17 cellular contexts compared by ENCODE assay signal in the genomic region with DNA sequence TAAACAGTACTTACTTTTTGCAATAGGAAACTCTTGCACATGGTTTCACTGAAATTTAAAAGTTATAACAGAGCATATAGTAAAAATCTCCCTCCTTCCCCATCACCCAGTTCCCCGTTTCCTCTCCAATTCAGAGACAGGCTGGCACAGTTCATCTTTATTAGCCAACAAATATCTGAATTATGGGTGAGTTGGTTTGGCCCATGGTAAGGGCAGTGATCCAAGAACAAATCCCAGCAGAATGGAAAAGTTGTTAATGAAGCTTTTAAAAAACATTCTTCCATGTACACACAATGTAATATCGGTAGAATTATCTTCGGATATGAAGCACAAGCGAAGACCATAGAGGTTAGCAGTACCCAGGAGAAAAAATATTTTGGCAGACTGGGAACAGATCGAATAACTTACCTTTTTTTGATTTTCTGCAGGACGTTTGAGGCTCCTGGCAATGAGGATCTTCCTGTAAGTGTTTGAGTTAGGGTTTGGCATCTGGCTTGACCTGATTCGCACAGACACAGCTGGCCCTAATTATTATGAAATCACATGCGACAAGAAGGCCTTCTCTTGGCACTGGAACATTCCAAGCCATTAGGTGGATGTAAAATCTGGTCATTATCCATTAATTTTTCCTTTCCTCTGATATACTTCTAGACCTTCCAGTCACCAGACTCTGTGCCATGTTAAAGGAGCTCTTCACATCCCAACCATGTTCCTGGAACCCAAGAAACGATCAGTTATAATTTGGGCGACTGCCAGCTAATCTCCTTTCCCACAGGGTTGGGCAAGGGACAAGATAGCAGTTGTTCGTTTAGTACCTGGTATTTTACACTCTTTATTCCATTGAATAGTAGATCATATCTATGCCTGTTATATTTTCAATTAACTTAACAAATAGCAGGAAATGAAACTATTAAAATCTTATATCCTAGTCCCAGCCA.
DNase-seq lines count a peak whose midpoint lies in the region; ATAC-seq, FAIRE-seq and TF ChIP-seq lines count a peak whose summit lies in the region.
"Had no signal": no experiment of that assay in that cellular context is flagged by ENCODE, and none has a peak within 500 bp of the region (broad histone marks: within the 10 kb centered on the region; RNA-seq: fewer than 3 reads in every experiment).

No MANE protein-coding gene starts in this region.

- no peak for ATAC-seq in HG03025 (IDR thresholded peaks at IDR 0.05; ENCODE audit: low FRiP score, unreplicated experiment)
- ATAC-seq: activated CD8-positive, alpha-beta T cell treated with anti-CD3 and anti-CD28 coated beads for 36 hours; stimulated activated naive CD8-positive, alpha-beta T cell treated with anti-CD3 and anti-CD28 coated beads, Interleukin-15, amount 100 ng/mL, for 72 hours had no signal

- intact Hi-C loops in vagina (cut with DNase I), result no loop called here

- H3K27me3 ChIP-seq in SJSA1 (replicated peaks) (no peaks in the 10 kb centered on the region), vagina (no peaks in the 10 kb centered on the region)
- H3K27me3 ChIP-seq: cardiac muscle cell, sigmoid colon had no signal

- TF ChIP-seq POLR2A in vagina (IDR thresholded peaks at IDR 0.05) (no peak), GM12891 (IDR thresholded peaks at IDR 0.05; ENCODE audit: low read depth, low read length) (no peak)

- H3K4me1 ChIP-seq in SJSA1 (replicated peaks) (peaks cover 53% of the 10 kb centered on the region), vagina (peaks cover 31% of the 10 kb centered on the region)

- H3K4me3 ChIP-seq in SJSA1, result no peak overlapping the region
- no peak overlapping the region for H3K4me3 ChIP-seq in foreskin fibroblast (ENCODE audit: low read depth in 1 of 2, low read length in 2 of 2)
- no peak overlapping the region for H3K4me3 ChIP-seq in vagina
- H3K4me3 ChIP-seq: cardiac muscle cell, sigmoid colon had no signal

- TF ChIP-seq CTCF in foreskin fibroblast (IDR thresholded peaks at IDR 0.05; ENCODE audit: low read depth, low read length), result no peak
- no peak for TF ChIP-seq CTCF in vagina (IDR thresholded peaks at IDR 0.05)

- DNase-seq in NCI-H1105 treated with DMSO at 0.1 percent for 48 hours (lab: John Stamatoyannopoulos, UW) (peak; percentile 21), NCI-H1105 (lab: John Stamatoyannopoulos, UW) (no peak), SJSA1 (ENCODE audit: low read depth in 1 of 2, low spot score in 2 of 2) (no peak), foreskin fibroblast (peak; percentile 60 to 73), vagina (ENCODE audit: extremely low spot score in 2 of 2) (no peak), GM12891 (ENCODE audit: insufficient read length, low spot score) (no peak), amygdala (lab: John Stamatoyannopoulos, UW) (no peak)
- DNase-seq: activated CD8-positive, alpha-beta T cell treated with anti-CD3 and anti-CD28 coated beads for 36 hours; activated gamma-delta T cell; Caco-2; NCI-H1417 treated with DMSO at 0.1 percent for 48 hours; nephron progenitor cell; sigmoid colon; stimulated activated naive CD8-positive, alpha-beta T cell treated with anti-CD3 and anti-CD28 coated beads, Interleukin-15, amount 100 ng/mL, for 72 hours had no signal

- no peak for FAIRE-seq in GM12891 (lab: Jason Lieb, UNC)
- FAIRE-seq: TTC549 had no signal

- H3K27ac ChIP-seq in SJSA1 (peak overlapping the region; percentile 91), vagina (peak overlapping the region; percentile 70)
- H3K27ac ChIP-seq: cardiac muscle cell, sigmoid colon had no signal

- no peaks in the 10 kb centered on the region for H3K36me3 ChIP-seq in SJSA1
- no peaks in the 10 kb centered on the region for H3K36me3 ChIP-seq in vagina
- H3K36me3 ChIP-seq: cardiac muscle cell, sigmoid colon had no signal

- H3K9me3 ChIP-seq in SJSA1 (replicated peaks) (no peaks in the 10 kb centered on the region), vagina (no peaks in the 10 kb centered on the region)
- H3K9me3 ChIP-seq: Caco-2, sigmoid colon had no signal

TF ChIP-seq in GM12891, 5 proteins besides CTCF, POLR2A, EP300 and RAD21:
- TF ChIP-seq PAX5 (IDR thresholded peaks at IDR 0.05; ENCODE audit: insufficient read depth, low read length, severe bottlenecking) (no peak), TAF1 (IDR thresholded peaks at IDR 0.05; ENCODE audit: low read depth, low read length) (no peak), POU2F2 (IDR thresholded peaks at IDR 0.05; ENCODE audit: low read depth, low read length) (no peak), SPI1 (IDR thresholded peaks at IDR 0.05; ENCODE audit: low read depth, low read length) (no peak), POLR2AphosphoS5 (IDR thresholded peaks at IDR 0.05; ENCODE audit: low read depth, low read length) (no peak)

Comparison
In these comparisons a context has a peak if more than half of its experiments do, and no peak if none do; other contexts are left out.
1. DNase-seq: peak in NCI-H1105 treated with DMSO at 0.1 percent for 48 hours (single experiment) and foreskin fibroblast (2 of 2); none in NCI-H1105 (single experiment), SJSA1 (0 of 2), vagina (0 of 2), GM12891 (single experiment) and amygdala (0 of 56).